In genomic region chr20:63084563-63084927, GRCh38 we compare ENCODE assay signal across 18 cellular contexts.
A peak's percentile ranks its signal among the peaks of the same experiment; 100 is the strongest.
DNase-seq lines count a peak whose midpoint lies in the region; ATAC-seq and TF ChIP-seq lines count a peak whose summit lies in the region.
"Had no signal": no experiment of that assay in that cellular context is flagged by ENCODE, and none has a peak within 500 bp of the region (broad histone marks: within the 10 kb centered on the region; RNA-seq: fewer than 3 reads in every experiment).

No MANE protein-coding gene starts in this region.

- ATAC-seq in left ventricle myocardium superior, result no peak
- ATAC-seq: K562 had no signal

- CTCF ChIA-PET in activated naive CD4-positive, alpha-beta T cell treated with anti-CD3 and anti-CD28 coated beads for 36 hours (lab: Charles Lee), result interaction anchor here (0.6 kb wide), 1 partner anchor 139 kb away, joined by 3 read pairs; no protein-coding TSS in a partner anchor

- no peak for TF ChIP-seq CTCF in CD14-positive monocyte (IDR thresholded peaks at IDR 0.05)

- H3K27me3 Mint-ChIP-seq in activated naive CD4-positive, alpha-beta T cell treated with anti-CD3 and anti-CD28 coated beads for 36 hours (ENCODE audit: low read depth), result peaks cover 31% of the 10 kb centered on the region
- peaks cover 7 to 10% (median 10%) of the 10 kb centered on the region in 3 donors for H3K27me3 Mint-ChIP-seq in CD14-positive monocyte (ENCODE audit: low read depth in 3 of 3)

- peak; percentile 1 for DNase-seq in activated naive CD4-positive, alpha-beta T cell treated with anti-CD3 and anti-CD28 coated beads for 36 hours
- DNase-seq in activated naive CD4-positive, alpha-beta T cell treated with Interleukin-2 at 50 U/mL for 16 hours, result no peak
- DNase-seq in CD14-positive monocyte (ENCODE audit: low spot score) (peak; percentile 32), left ventricle myocardium superior (peak; percentile 18), mesenteric fat pad (ENCODE audit: low spot score) (peak; percentile 80), SKM-1 treated with dmso at 0.1 percent for 144 hours (lab: John Stamatoyannopoulos, UW; ENCODE audit: unreplicated experiment) (no peak), foreskin melanocyte (no peak), NOMO-1 treated with DMSO at 0.1 percent for 48 hours (lab: John Stamatoyannopoulos, UW; ENCODE audit: unreplicated experiment) (no peak)
- DNase-seq: DMS79 treated with DMSO at 0.1 percent for 48 hours, MV-4-11, NCI-H1436, NCI-H2029, NCI-H2171, NCI-H446 treated with DMSO at 0.1 percent for 48 hours, NCI-H774, PC-9 had no signal

- H3K9me3 Mint-ChIP-seq in activated naive CD4-positive, alpha-beta T cell treated with anti-CD3 and anti-CD28 coated beads for 36 hours, result peaks cover 3% of the 10 kb centered on the region
- H3K9me3 Mint-ChIP-seq in CD14-positive monocyte, result peaks cover 0 to 7% (median 0%) of the 10 kb centered on the region in 7 donors

- intact Hi-C loops in activated naive CD4-positive, alpha-beta T cell treated with anti-CD3 and anti-CD28 coated beads for 36 hours (cut with micrococcal nuclease), result no loop called here
- intact Hi-C loops in CD14-positive monocyte (cut with micrococcal nuclease), result no loop called here
- intact Hi-C loops in left ventricle myocardium superior (cut with micrococcal nuclease), result no loop called here

- no peaks in the 10 kb centered on the region for H3K4me1 Mint-ChIP-seq in activated naive CD4-positive, alpha-beta T cell treated with anti-CD3 and anti-CD28 coated beads for 36 hours (ENCODE audit: low read depth)
- H3K4me1 Mint-ChIP-seq in CD14-positive monocyte, result no peaks in the 10 kb centered on the region
- H3K4me1 Mint-ChIP-seq: CD8-positive, alpha-beta memory T cell had no signal

- peaks cover 3% of the 10 kb centered on the region for H3K36me3 Mint-ChIP-seq in activated naive CD4-positive, alpha-beta T cell treated with anti-CD3 and anti-CD28 coated beads for 36 hours (ENCODE audit: low read depth)
- H3K36me3 Mint-ChIP-seq in CD14-positive monocyte, result no peaks in the 10 kb centered on the region
- H3K36me3 Mint-ChIP-seq: CD8-positive, alpha-beta memory T cell had no signal

- no peak overlapping the region for H3K4me3 Mint-ChIP-seq in activated naive CD4-positive, alpha-beta T cell treated with anti-CD3 and anti-CD28 coated beads for 36 hours
- no peak overlapping the region for H3K4me3 Mint-ChIP-seq in CD14-positive monocyte
- H3K4me3 Mint-ChIP-seq: CD8-positive, alpha-beta memory T cell had no signal

- H3K27ac Mint-ChIP-seq in activated naive CD4-positive, alpha-beta T cell treated with anti-CD3 and anti-CD28 coated beads for 36 hours, result no peak overlapping the region
- H3K27ac Mint-ChIP-seq in CD14-positive monocyte, result no peak overlapping the region

Comparison
In these comparisons a context has a peak if more than half of its experiments do, and no peak if none do; other contexts are left out.
1. DNase-seq: peak in activated naive CD4-positive, alpha-beta T cell treated with anti-CD3 and anti-CD28 coated beads for 36 hours (single experiment), CD14-positive monocyte (single experiment), left ventricle myocardium superior (single experiment) and mesenteric fat pad (single experiment); none in activated naive CD4-positive, alpha-beta T cell treated with Interleukin-2 at 50 U/mL for 16 hours (single experiment), SKM-1 treated with dmso at 0.1 percent for 144 hours (single experiment), foreskin melanocyte (single experiment) and NOMO-1 treated with DMSO at 0.1 percent for 48 hours (single experiment).